In genomic region chr17:32609085-32609484, GRCh38 we compare ENCODE assay signal across 8 cellular contexts.
A peak's percentile ranks its signal among the peaks of the same experiment; 100 is the strongest.
DNase-seq lines count a peak whose midpoint lies in the region; ATAC-seq, FAIRE-seq and TF ChIP-seq lines count a peak whose summit lies in the region.

No MANE protein-coding gene starts in this region.

- H3K27ac ChIP-seq in right atrium auricular region, result no peak overlapping the region
- no peak overlapping the region for H3K27ac ChIP-seq in small intestine (ENCODE audit: low read depth in 1 of 2, low read length in 1 of 2)
- no peak overlapping the region for H3K27ac ChIP-seq in hepatocyte

- no peak overlapping the region for H3K27ac Mint-ChIP-seq in activated CD4-positive, alpha-beta T cell treated with anti-CD3 and anti-CD28 coated beads, Interleukin-2, amount 10 ng/mL, durations not matched to agents 24 days and 14 days

- H3K9me2 ChIP-seq in hepatocyte (replicated peaks; ENCODE audit: insufficient read depth), result no peaks in the 10 kb centered on the region

- H3K4me3 ChIP-seq in right atrium auricular region (no peak overlapping the region), small intestine (ENCODE audit: low read depth in 1 of 2, low read length in 2 of 2) (no peak overlapping the region), hepatocyte (no peak overlapping the region)

- ATAC-seq in Right ventricle myocardium inferior, result peak; percentile 48

- no peak overlapping the region for H3K4me2 ChIP-seq in hepatocyte

- no peaks in the 10 kb centered on the region for H3K36me3 Mint-ChIP-seq in activated CD4-positive, alpha-beta T cell treated with anti-CD3 and anti-CD28 coated beads, Interleukin-2, amount 10 ng/mL, durations not matched to agents 24 days and 14 days (ENCODE audit: low read depth)

- H3K4me1 ChIP-seq in right atrium auricular region, result no peaks in the 10 kb centered on the region
- H3K4me1 ChIP-seq in small intestine (ENCODE audit: control insufficient read depth in 2 of 2, insufficient read depth in 1 of 2, low read depth in 1 of 2, low read length in 1 of 2), result no peaks in the 10 kb centered on the region
- no peaks in the 10 kb centered on the region for H3K4me1 ChIP-seq in hepatocyte (ENCODE audit: insufficient read depth)

- DNase-seq in Right ventricle myocardium inferior (ENCODE audit: missing footprints) (peak; percentile 80), right atrium auricular region (ENCODE audit: low spot score) (no peak), NCI-H1436 (lab: John Stamatoyannopoulos, UW) (peak; percentile 51), dermis blood vessel endothelial cell (peak; percentile 26), small intestine (peak; percentile 52), hippocampal formation (lab: John Stamatoyannopoulos, UW) (no peak), hepatocyte (ENCODE audit: low spot score) (no peak)
- DNase-seq in activated CD4-positive, alpha-beta T cell treated with anti-CD3 and anti-CD28 coated beads, Interleukin-2, amount 10 ng/mL, durations not matched to agents 24 days and 14 days, result peak; percentile 88

- H3K9me3 ChIP-seq in right atrium auricular region (no peaks in the 10 kb centered on the region), small intestine (ENCODE audit: control insufficient read depth, low read depth) (no peaks in the 10 kb centered on the region), hepatocyte (ENCODE audit: low read depth) (no peaks in the 10 kb centered on the region)

- 65 to 82% (median 71%) methylated on average over 7 of the region's 7 CpGs for WGBS in small intestine, 3 donors
- 90% methylated on average over 7 of the region's 7 CpGs for WGBS in hepatocyte (ENCODE audit: low lambda C conversion rate, missing lambda C conversion rate)

- H3K27me3 ChIP-seq in right atrium auricular region (no peaks in the 10 kb centered on the region), small intestine (ENCODE audit: control insufficient read depth in 2 of 2, insufficient read depth in 2 of 2, low read length in 2 of 2) (no peaks in the 10 kb centered on the region), hepatocyte (no peaks in the 10 kb centered on the region)

- H3K36me3 ChIP-seq in right atrium auricular region, result no peaks in the 10 kb centered on the region
- H3K36me3 ChIP-seq in small intestine (ENCODE audit: control insufficient read depth in 2 of 2, insufficient read depth in 2 of 2, low read length in 2 of 2), result peaks cover 0 to 5% of the 10 kb centered on the region in 2 donors
- no peaks in the 10 kb centered on the region for H3K36me3 ChIP-seq in hepatocyte (replicated peaks; ENCODE audit: insufficient read depth, low read depth)

- H3K4me1 Mint-ChIP-seq in activated CD4-positive, alpha-beta T cell treated with anti-CD3 and anti-CD28 coated beads, Interleukin-2, amount 10 ng/mL, durations not matched to agents 24 days and 14 days, result peaks cover 6% of the 10 kb centered on the region

- peaks cover 3% of the 10 kb centered on the region for H3K27me3 Mint-ChIP-seq in activated CD4-positive, alpha-beta T cell treated with anti-CD3 and anti-CD28 coated beads, Interleukin-2, amount 10 ng/mL, durations not matched to agents 24 days and 14 days

- no peak overlapping the region for H3K4me3 Mint-ChIP-seq in activated CD4-positive, alpha-beta T cell treated with anti-CD3 and anti-CD28 coated beads, Interleukin-2, amount 10 ng/mL, durations not matched to agents 24 days and 14 days

- H3K9me3 Mint-ChIP-seq in activated CD4-positive, alpha-beta T cell treated with anti-CD3 and anti-CD28 coated beads, Interleukin-2, amount 10 ng/mL, durations not matched to agents 24 days and 14 days, result no peaks in the 10 kb centered on the region

- intact Hi-C loops in Right ventricle myocardium inferior (cut with DNase I), result loop anchor here (5.0 kb wide), 1 partner anchor 112 kb away; no protein-coding TSS in a partner anchor
- intact Hi-C loops in activated CD4-positive, alpha-beta T cell treated with anti-CD3 and anti-CD28 coated beads, Interleukin-2, amount 10 ng/mL, durations not matched to agents 24 days and 14 days (cut with micrococcal nuclease), result loop anchor here (1.0 kb wide), 3 partner anchors 126 to 147 kb away; no protein-coding TSS in a partner anchor

- no peaks in the 10 kb centered on the region for H4K20me1 ChIP-seq in hepatocyte (ENCODE audit: insufficient read depth, poor library complexity, severe bottlenecking)

- no peak overlapping the region for H2AFZ ChIP-seq in hepatocyte

- H3K79me2 ChIP-seq in hepatocyte, result peaks cover 3% of the 10 kb centered on the region

- no peak for FAIRE-seq in small intestine (lab: Jason Lieb, UNC)

- TF ChIP-seq CTCF in right atrium auricular region (IDR thresholded peaks at IDR 0.05) (peak in 1 of 2 donors; percentile 45), hepatocyte (IDR thresholded peaks at IDR 0.05; ENCODE audit: poor library complexity) (no peak)

Comparison
In these comparisons a context has a peak if more than half of its experiments do, and no peak if none do; other contexts are left out.
1. DNase-seq: peak in Right ventricle myocardium inferior (single experiment), NCI-H1436 (single experiment), activated CD4-positive, alpha-beta T cell treated with anti-CD3 and anti-CD28 coated beads, Interleukin-2, amount 10 ng/mL, durations not matched to agents 24 days and 14 days (single experiment), dermis blood vessel endothelial cell (single experiment) and small intestine (single experiment); none in right atrium auricular region (single experiment), hippocampal formation (0 of 2) and hepatocyte (single experiment).